Comparison of ENCODE assay signal across 8 cellular contexts in genomic region chr1:84143796-84144565, GRCh38. TPM values are rescaled to one million over a fixed set of nuclear protein-coding genes. Genes with fewer than 3 reads are reported as not detected.
DNase-seq lines count a peak whose midpoint lies in the region; ATAC-seq and TF ChIP-seq lines count a peak whose summit lies in the region.

Gene PRKACB, plus strand, starts transcription at chr1:84144271. Its CDS starts 91 bp downstream, at chr1:84144362.

- H3K36me3 Mint-ChIP-seq in activated CD4-positive, alpha-beta T cell treated with anti-CD3 and anti-CD28 coated beads, Interleukin-2, amount 10 ng/mL, durations not matched to agents 24 days and 14 days (ENCODE audit: low read depth) = no peaks in the 10 kb centered on the region

- H3K9me3 ChIP-seq in lung (ENCODE audit: control insufficient read depth in 2 of 2, insufficient read depth in 1 of 2, low read length in 1 of 2) (no peaks in the 10 kb centered on the region), upper lobe of left lung (peaks cover 0 to 3% (median under 1%) of the 10 kb centered on the region in 4 donors)

- no peak for TF ChIP-seq CTCF in lung (IDR thresholded peaks at IDR 0.05; ENCODE audit: control extremely low read depth, extremely low read depth)
- no peak for TF ChIP-seq CTCF in upper lobe of left lung (IDR thresholded peaks at IDR 0.05)

- peak within 1 kb of the TSS; percentile 85 for H3K4me3 Mint-ChIP-seq in activated CD4-positive, alpha-beta T cell treated with anti-CD3 and anti-CD28 coated beads, Interleukin-2, amount 10 ng/mL, durations not matched to agents 24 days and 14 days

- H3K27me3 ChIP-seq in lung (ENCODE audit: control insufficient read depth, insufficient read depth) (no peaks in the 10 kb centered on the region), upper lobe of left lung (no peaks in the 10 kb centered on the region)

- DNase-seq in activated CD4-positive, alpha-beta T cell treated with anti-CD3 and anti-CD28 coated beads, Interleukin-2, amount 10 ng/mL, durations not matched to agents 24 days and 14 days = peak; percentile 82
- no peak for DNase-seq in activated CD4-positive, alpha-beta T cell treated with anti-CD3 and anti-CD28 coated beads, Interleukin-2, amount 50 U/mL, for 4 hours
- DNase-seq in NOMO-1 treated with dmso at 0.1 percent for 144 hours (lab: John Stamatoyannopoulos, UW; ENCODE audit: unreplicated experiment) = peak; percentile 29
- DNase-seq in caudate nucleus (lab: John Stamatoyannopoulos, UW) = no peak
- no peak for DNase-seq in lung (ENCODE audit: low spot score)
- no peak for DNase-seq in upper lobe of left lung
- DNase-seq in NCI-H1105 (lab: John Stamatoyannopoulos, UW) = no peak

- no peak for TF ChIP-seq EP300 in upper lobe of left lung (IDR thresholded peaks at IDR 0.05)

- H3K4me1 ChIP-seq in lung (ENCODE audit: control insufficient read depth in 2 of 2, insufficient read depth in 2 of 2, low read length in 2 of 2) (no peaks in the 10 kb centered on the region), upper lobe of left lung (peaks cover 0 to 7% (median 0%) of the 10 kb centered on the region in 4 donors)

- peak; percentile 94 for ATAC-seq in HG02642 (IDR thresholded peaks at IDR 0.05; ENCODE audit: poor library complexity, unreplicated experiment)
- peak; percentile 59 for ATAC-seq in lung (ENCODE audit: insufficient read depth, low FRiP score)
- peak in 1 of 2 donors; percentile 83 for ATAC-seq in upper lobe of left lung (ENCODE audit: low FRiP score in 2 of 2)

- intact Hi-C loops in activated CD4-positive, alpha-beta T cell treated with anti-CD3 and anti-CD28 coated beads, Interleukin-2, amount 10 ng/mL, durations not matched to agents 24 days and 14 days (cut with micrococcal nuclease) = loop anchor here (1.0 to 10.0 kb wide), 8 partner anchors 43 to 1151 kb away; partner anchors contain the start of genes CTBS, GNG5 and SPATA1

- H3K27ac Mint-ChIP-seq in activated CD4-positive, alpha-beta T cell treated with anti-CD3 and anti-CD28 coated beads, Interleukin-2, amount 10 ng/mL, durations not matched to agents 24 days and 14 days = peak within 1 kb of the TSS; percentile 98

- H3K27me3 Mint-ChIP-seq in activated CD4-positive, alpha-beta T cell treated with anti-CD3 and anti-CD28 coated beads, Interleukin-2, amount 10 ng/mL, durations not matched to agents 24 days and 14 days = no peaks in the 10 kb centered on the region

- H3K27ac ChIP-seq in caudate nucleus (ENCODE audit: low read depth, low read length) = peak within 1 kb of the TSS; percentile 30
- no peak within 1 kb of the TSS for H3K27ac ChIP-seq in lung (ENCODE audit: low read depth in 1 of 2, low read length in 1 of 2)
- H3K27ac ChIP-seq in upper lobe of left lung = peak within 1 kb of the TSS; percentile 38 to 68 (median 58)

- H3K36me3 ChIP-seq in lung (ENCODE audit: control insufficient read depth in 2 of 2, insufficient read depth in 2 of 2, low read length in 2 of 2) (no peaks in the 10 kb centered on the region), upper lobe of left lung (no peaks in the 10 kb centered on the region)

- H3K4me3 ChIP-seq in lung (no peak within 1 kb of the TSS), upper lobe of left lung (peak within 1 kb of the TSS in 3 of 4 donors; percentile 12 to 28 (median 22))

- peaks cover 23% of the 10 kb centered on the region for H3K4me1 Mint-ChIP-seq in activated CD4-positive, alpha-beta T cell treated with anti-CD3 and anti-CD28 coated beads, Interleukin-2, amount 10 ng/mL, durations not matched to agents 24 days and 14 days

- peaks cover under 1% of the 10 kb centered on the region for H3K9me3 Mint-ChIP-seq in activated CD4-positive, alpha-beta T cell treated with anti-CD3 and anti-CD28 coated beads, Interleukin-2, amount 10 ng/mL, durations not matched to agents 24 days and 14 days

- WGBS in lung, 2 donors = 23 to 41% methylated on average over 2 of the region's 2 CpGs
- WGBS in upper lobe of left lung, 2 donors = 38 to 49% methylated on average over 2 of the region's 2 CpGs

- peak in 2 of 4 donors; percentile 28 to 48 for TF ChIP-seq POLR2A in upper lobe of left lung (IDR thresholded peaks at IDR 0.05)

RNA-seq across cellular contexts. Expression of gene PRKACB, which starts in this region (rescaled TPM):
- total RNA-seq in activated CD4-positive, alpha-beta T cell treated with anti-CD3 and anti-CD28 coated beads, Interleukin-2, amount 10 ng/mL, durations not matched to agents 24 days and 14 days = 19.1 and 19.3 TPM in 2 replicates
- total RNA-seq in lung (10 to 100 TPM; 18.4 to 43.1 TPM), upper lobe of left lung (10 to 100 TPM in 5 of 6 donors, 1 to 10 TPM in 1; 7.9 to 27.8 (median 18.3) TPM)
- 1 to 10 TPM; 4.2 to 4.5 TPM for polyA plus RNA-seq in lung

Comparison
In these comparisons a context has a peak if more than half of its experiments do, and no peak if none do; other contexts are left out.
1. DNase-seq: peak in activated CD4-positive, alpha-beta T cell treated with anti-CD3 and anti-CD28 coated beads, Interleukin-2, amount 10 ng/mL, durations not matched to agents 24 days and 14 days (single experiment) and NOMO-1 treated with dmso at 0.1 percent for 144 hours (single experiment); none in activated CD4-positive, alpha-beta T cell treated with anti-CD3 and anti-CD28 coated beads, Interleukin-2, amount 50 U/mL, for 4 hours (0 of 2), caudate nucleus (0 of 61), lung (single experiment), upper lobe of left lung (0 of 2) and NCI-H1105 (single experiment).
2. H3K27ac ChIP-seq: peak in caudate nucleus (single experiment) and upper lobe of left lung (4 of 4); none in lung (0 of 2).